In genomic region chr1:183473286-183473536, GRCh38 we compare ENCODE assay signal across 8 cellular contexts. TPM values are rescaled to one million over a fixed set of nuclear protein-coding genes. Genes with fewer than 3 reads are reported as not detected.
DNase-seq lines count a peak whose midpoint lies in the region; ATAC-seq and TF ChIP-seq lines count a peak whose summit lies in the region.

No MANE protein-coding gene starts in this region.

- H3K27ac ChIP-seq in IMR-90 (ENCODE audit: insufficient read depth, low read length) (peak overlapping the region; percentile 92; the same call in 1 of the 2 replicates), muscle layer of duodenum (ENCODE audit: low read length) (peak overlapping the region; percentile 23)

- in situ Hi-C loops in IMR-90 (cut with MboI; ENCODE audit: low sequenced_read_pairs): loop anchor here (5.0 to 10.0 kb wide), 2 partner anchors 69 to 152 kb away; no protein-coding TSS in a partner anchor

- H4K91ac ChIP-seq in IMR-90 (ENCODE audit: insufficient read depth, low read depth, low read length): no peak overlapping the region

- dilution Hi-C loops in IMR-90 (cut with HindIII; ENCODE audit: low sequenced_read_pairs, unreplicated experiment): no loop called here

- no peak overlapping the region for H2AFZ ChIP-seq in IMR-90 (replicated peaks; ENCODE audit: low read length, poor library complexity)

- TF ChIP-seq RAD21 in IMR-90 (IDR thresholded peaks at IDR 0.05; ENCODE audit: low read length): no peak

- H3K36me3 ChIP-seq in IMR-90 (ENCODE audit: control insufficient read depth, insufficient read depth, low read length): no peaks in the 10 kb centered on the region
- peaks cover 0 to 13% of the 10 kb centered on the region in 2 donors for H3K36me3 ChIP-seq in muscle layer of duodenum (ENCODE audit: control insufficient read depth in 1 of 2, insufficient read depth in 2 of 2, low read length in 2 of 2)

- H3K27me3 ChIP-seq in IMR-90 (ENCODE audit: control insufficient read depth, insufficient read depth, low read length) (no peaks in the 10 kb centered on the region), muscle layer of duodenum (ENCODE audit: low read depth, low read length) (no peaks in the 10 kb centered on the region)

- peak overlapping the region; percentile 89 for H2AK9ac ChIP-seq in IMR-90 (replicated peaks; ENCODE audit: low read depth, low read length, poor library complexity)

- peak overlapping the region; percentile 84 for H2BK5ac ChIP-seq in IMR-90 (ENCODE audit: low read depth, low read length, poor library complexity, severe bottlenecking)

- H2BK120ac ChIP-seq in IMR-90 (ENCODE audit: low read depth, low read length): no peak overlapping the region

- peak overlapping the region; percentile 50; the same call in 1 of the 2 replicates for H3K14ac ChIP-seq in IMR-90 (replicated peaks; ENCODE audit: low read depth, low read length)

- peak overlapping the region; percentile 94 for H3K4me3 ChIP-seq in AG04449 (ENCODE audit: low read depth, low read length)
- H3K4me3 ChIP-seq in IMR-90 (ENCODE audit: insufficient read depth, low read depth, low read length): peak overlapping the region; percentile 99
- peak overlapping the region; percentile 77 to 97 for H3K4me3 ChIP-seq in muscle layer of duodenum (ENCODE audit: low read depth in 1 of 2, low read length in 2 of 2)

- H2AK5ac ChIP-seq in IMR-90 (ENCODE audit: low read depth, low read length): peak overlapping the region; percentile 49; the same call in 1 of the 2 replicates

- no peak overlapping the region for H3K18ac ChIP-seq in IMR-90 (ENCODE audit: low read depth, low read length)

- intact Hi-C loops in IMR-90 (cut with micrococcal nuclease): loop anchor here (5.0 kb wide), 4 partner anchors 44 to 451 kb away; partner anchors contain the start of gene LAMC1

- no peak overlapping the region for H3K56ac ChIP-seq in IMR-90 (ENCODE audit: extremely low read depth, insufficient read depth, low read length)

- H3K9me1 ChIP-seq in IMR-90 (ENCODE audit: insufficient read depth, low read length): no peaks in the 10 kb centered on the region; the same call in 1 of the 2 replicates

- CTCF ChIA-PET in AG04449 (lab: Yijun Ruan, JAX) (interaction anchor here (1.4 to 1.6 kb wide), 2 partner anchors 9 to 67 kb away, joined by 4 to 5 read pairs; no protein-coding TSS in a partner anchor), IMR-90 (lab: Yijun Ruan, JAX) (no interaction called here)

- POLR2A ChIA-PET in AG04449 (lab: Yijun Ruan, JAX): no interaction called here
- POLR2A ChIA-PET in IMR-90 (lab: Charles Lee; ENCODE audit: unreplicated experiment): no interaction called here

- H3K4me1 ChIP-seq in IMR-90 (ENCODE audit: control insufficient read depth, insufficient read depth, low read length): peaks cover 2% of the 10 kb centered on the region; the same call in 1 of the 2 replicates
- peaks cover 0 to 32% of the 10 kb centered on the region in 2 donors for H3K4me1 ChIP-seq in muscle layer of duodenum (ENCODE audit: control insufficient read depth in 1 of 2, insufficient read depth in 2 of 2, low read length in 2 of 2)

- H2BK20ac ChIP-seq in IMR-90 (ENCODE audit: low read depth, low read length): no peak overlapping the region

- no peak overlapping the region for H4K5ac ChIP-seq in IMR-90 (ENCODE audit: low read depth, low read length)

- H3K9me3 ChIP-seq in IMR-90 (ENCODE audit: control insufficient read depth, insufficient read depth, low read length) (no peaks in the 10 kb centered on the region), muscle layer of duodenum (ENCODE audit: control insufficient read depth in 1 of 2, low read length in 2 of 2) (no peaks in the 10 kb centered on the region)

- peak overlapping the region; percentile 96 for H3K9ac ChIP-seq in IMR-90 (ENCODE audit: low read depth, low read length)

- no peak overlapping the region for H2BK15ac ChIP-seq in IMR-90 (ENCODE audit: low read depth, low read length)

- H3K4me2 ChIP-seq in IMR-90 (ENCODE audit: low read depth, low read length): peak overlapping the region; percentile 97

- peak overlapping the region; percentile 44; the same call in 1 of the 2 replicates for H3K4ac ChIP-seq in IMR-90 (ENCODE audit: low read depth, low read length)

- peaks cover 19% of the 10 kb centered on the region; the same call in 1 of the 2 replicates for H4K20me1 ChIP-seq in IMR-90 (ENCODE audit: insufficient read depth, low read length)

- peak overlapping the region; percentile 1 to 35; a peak in 1 of 4 replicates for H4K8ac ChIP-seq in IMR-90 (ENCODE audit: low read depth in 2 of 2, low read length in 2 of 2)

- peak overlapping the region; percentile 77 for H3K23ac ChIP-seq in IMR-90 (ENCODE audit: low read depth, low read length)

- TF ChIP-seq POLR2A in IMR-90 (IDR thresholded peaks at IDR 0.05; ENCODE audit: low read depth, low read length): no peak

- 9% methylated on average over 4 of the region's 7 CpGs; no CpG with 5 or more reads in 1 of the 2 experiments for WGBS in IMR-90 (ENCODE audit: extremely low coverage in 2 of 2, insufficient read length in 1 of 2), 2 experiments

- BruUV-seq in IMR-90 (replicated peaks; lab: Mats Ljungman, UMichigan): no TSS peak

- DNase-seq in AG04449 (ENCODE audit: low read depth, low spot score): no peak
- no peak for DNase-seq in IMR-90
- DNase-seq in cerebellum (ENCODE audit: low spot score): peak; percentile 5
- DNase-seq in NCI-H2081 (lab: John Stamatoyannopoulos, UW): no peak
- DNase-seq in stimulated activated CD4-positive, alpha-beta T cell treated with anti-CD3 and anti-CD28 coated beads, Interleukin-4, amount 100 ng/mL, for 24 hours: no peak
- DNase-seq in NCI-H1436 (lab: John Stamatoyannopoulos, UW): no peak

- ATAC-seq in IMR-90 (ENCODE audit: low read depth) (no peak), HG03432 (IDR thresholded peaks at IDR 0.05; ENCODE audit: unreplicated experiment) (no peak)

- H3K79me1 ChIP-seq in IMR-90 (ENCODE audit: low read depth in 1 of 2, low read length in 2 of 2): peaks cover 7 to 38% of the 10 kb centered on the region in 2 experiments

- TF ChIP-seq CTCF in AG04449 (IDR thresholded peaks at IDR 0.05; ENCODE audit: insufficient read depth, low read length, missing control alignments): no peak
- TF ChIP-seq CTCF in IMR-90 (conservative IDR thresholded peaks at IDR 0.05; ENCODE audit: low read depth, low read length): no peak

TF ChIP-seq in IMR-90, 13 proteins besides CTCF, POLR2A, EP300 and RAD21:
- TF ChIP-seq CEBPB (IDR thresholded peaks at IDR 0.05; ENCODE audit: low read depth, low read length) (no peak), BHLHE40 (IDR thresholded peaks at IDR 0.05; ENCODE audit: low read depth, low read length) (no peak), RFX5 (IDR thresholded peaks at IDR 0.05; ENCODE audit: low read depth, low read length) (no peak), MAFK (IDR thresholded peaks at IDR 0.05; ENCODE audit: low read depth, low read length) (no peak), SMC3 (IDR thresholded peaks at IDR 0.05; ENCODE audit: low read depth, low read length) (no peak), MAZ (IDR thresholded peaks at IDR 0.05; ENCODE audit: borderline replicate concordance, low read depth, low read length) (no peak), CHD1 (IDR thresholded peaks at IDR 0.05; ENCODE audit: low read depth, low read length) (no peak)

RNA-seq across cellular contexts. Expression of gene SMG7, which starts 0.9 kb away (rescaled TPM):
- total RNA-seq in IMR-90 (2012; rRNA removed): 20.8 and 22.6 TPM in 2 replicates
- 17.2 and 18.1 TPM in 2 replicates for polyA plus RNA-seq in IMR-90 (2012; rRNA removed)
- polyA plus RNA-seq in IMR-90 (2012; cell fraction: cytosol; rRNA removed): 8.2 and 8.6 TPM in 2 replicates
- 13.7 and 32.0 TPM in 2 replicates for polyA plus RNA-seq in IMR-90 (2012; cell fraction: nucleus; rRNA removed; ENCODE audit: low replicate concordance)
- 47.0 TPM for total RNA-seq in cerebellum

RNA-seq across cellular contexts. Expression of gene NMNAT2, which starts 55.0 kb away (rescaled TPM):
- total RNA-seq in IMR-90 (2012; rRNA removed): 0.36 and 0.56 TPM in 2 replicates
- polyA plus RNA-seq in IMR-90 (2012; rRNA removed): 1.5 and 2.4 TPM in 2 replicates
- polyA plus RNA-seq in IMR-90 (2012; cell fraction: cytosol; rRNA removed): 0.19 and 1.0 TPM in 2 replicates
- 0.21 and 0.83 TPM in 2 replicates for polyA plus RNA-seq in IMR-90 (2012; cell fraction: nucleus; rRNA removed; ENCODE audit: low replicate concordance)
- 46.0 TPM for total RNA-seq in cerebellum

Comparison
In these comparisons a context has a peak if more than half of its experiments do, and no peak if none do; other contexts are left out.
1. RNA of gene NMNAT2, which starts 55.0 kb away (total RNA-seq): 46.0 TPM in cerebellum (single experiment); 0.36 to 0.56 TPM in IMR-90; every median in the first group is over 10 times any median in the second.
2. Peak in every context shown above with its lines, with median percentiles within 50 percentile points of each other: H3K4me3 ChIP-seq.